ENCODE assay signal across 8 cellular contexts in the genomic region with DNA sequence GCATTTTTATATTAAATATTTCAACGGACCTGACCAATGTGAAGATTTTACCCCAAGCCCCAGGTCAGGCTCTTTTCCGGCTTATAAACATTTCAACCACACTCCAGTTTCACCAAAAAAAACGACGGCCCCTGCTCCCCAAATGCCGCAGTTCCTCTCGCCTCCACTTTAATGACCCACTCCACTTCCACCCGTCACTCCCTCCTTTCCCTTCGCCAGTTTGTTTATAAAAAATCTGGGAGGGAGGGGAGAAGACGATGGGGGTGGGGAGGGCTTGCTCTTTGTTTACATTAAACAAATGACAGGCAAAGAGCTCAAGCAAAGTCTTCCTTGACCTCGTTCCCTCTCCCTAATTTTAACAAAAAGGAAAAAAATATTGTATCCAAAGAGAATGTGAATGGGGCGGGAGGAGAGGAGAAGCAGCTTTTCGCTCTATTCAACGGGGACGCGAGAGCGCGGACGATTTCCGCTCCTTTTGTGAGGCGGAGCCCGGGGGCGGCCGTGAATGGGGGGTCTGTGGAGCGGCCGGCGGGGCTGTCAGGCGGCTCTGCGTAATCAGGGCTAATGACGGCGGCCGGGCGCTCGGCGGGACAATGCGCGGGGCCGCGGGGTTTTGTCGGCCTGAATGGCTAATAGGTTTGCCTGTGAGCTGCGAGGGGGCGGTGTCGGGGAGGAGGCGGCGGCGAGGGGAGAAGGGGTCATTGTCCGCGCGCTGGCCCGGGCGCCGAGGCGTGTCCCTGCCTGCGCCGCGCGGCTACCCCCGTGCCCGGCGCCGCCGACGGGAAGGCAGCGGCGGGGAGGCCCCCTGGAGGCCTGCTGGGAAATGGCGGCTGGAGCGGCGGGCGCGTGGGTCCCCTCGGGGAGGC. TPM values are rescaled to one million over a fixed set of nuclear protein-coding genes. Genes with fewer than 3 reads are reported as not detected.
DNase-seq lines count a peak whose midpoint lies in the region; ATAC-seq and FAIRE-seq lines count a peak whose summit lies in the region.

No MANE protein-coding gene starts in this region.

- no peak overlapping the region for H3K27ac Mint-ChIP-seq in naive thymus-derived CD4-positive, alpha-beta T cell

- H3K9me3 Mint-ChIP-seq in naive thymus-derived CD4-positive, alpha-beta T cell: peaks cover 0 to 23% (median 5%) of the 10 kb centered on the region in 11 donors

- no peak for ATAC-seq in naive thymus-derived CD4-positive, alpha-beta T cell

- peak; percentile 75 for DNase-seq in COR-L47 (lab: John Stamatoyannopoulos, UW)
- peak; percentile 40 to 80 for DNase-seq in HAP-1 (ENCODE audit: low spot score in 2 of 2)
- DNase-seq in NCI-H526 (lab: John Stamatoyannopoulos, UW): peak; percentile 21 to 83
- peak; percentile 32 for DNase-seq in dermis blood vessel endothelial cell
- peak in 1 of 9 donors; percentile 35 for DNase-seq in naive thymus-derived CD4-positive, alpha-beta T cell
- no peak for DNase-seq in SJCRH30
- no peak for DNase-seq in SKM-1 treated with dmso at 0.1 percent for 144 hours (lab: John Stamatoyannopoulos, UW; ENCODE audit: unreplicated experiment)
- no peak for DNase-seq in GM19239 (ENCODE audit: insufficient read length, low spot score)

- POLR2A ChIA-PET in naive thymus-derived CD4-positive, alpha-beta T cell (lab: Charles Lee): no interaction called here

- H3K4me1 Mint-ChIP-seq in naive thymus-derived CD4-positive, alpha-beta T cell: peaks cover 6 to 43% (median 29%) of the 10 kb centered on the region in 7 donors

- no peak overlapping the region for H3K27ac ChIP-seq in naive thymus-derived CD4-positive, alpha-beta T cell (ENCODE audit: low read depth, low read length)
- H3K27ac ChIP-seq in SJCRH30: no peak overlapping the region

- FAIRE-seq in GM19239 (lab: Jason Lieb, UNC): no peak

- H3K4me3 ChIP-seq in HAP-1: peak overlapping the region; percentile 41
- H3K4me3 ChIP-seq in naive thymus-derived CD4-positive, alpha-beta T cell (ENCODE audit: low read length): no peak overlapping the region
- no peak overlapping the region for H3K4me3 ChIP-seq in SJCRH30

- CTCF ChIA-PET in naive thymus-derived CD4-positive, alpha-beta T cell (lab: Charles Lee): no interaction called here

- H3K36me3 Mint-ChIP-seq in naive thymus-derived CD4-positive, alpha-beta T cell: peaks cover 0 to 10% (median 7%) of the 10 kb centered on the region in 5 donors

- peaks cover 66 to 80% (median 72%) of the 10 kb centered on the region in 5 donors for H3K27me3 Mint-ChIP-seq in naive thymus-derived CD4-positive, alpha-beta T cell

- H3K9me3 ChIP-seq in HAP-1 (no peaks in the 10 kb centered on the region), SJCRH30 (replicated peaks) (no peaks in the 10 kb centered on the region)
- H3K9me3 ChIP-seq in naive thymus-derived CD4-positive, alpha-beta T cell (ENCODE audit: control insufficient read depth in 2 of 3, low read length in 3 of 3): no peaks in the 10 kb centered on the region

- intact Hi-C loops in naive thymus-derived CD4-positive, alpha-beta T cell (cut with micrococcal nuclease): no loop called here

- H3K4me3 Mint-ChIP-seq in naive thymus-derived CD4-positive, alpha-beta T cell: peak overlapping the region in 9 of 10 donors; percentile 45 to 76 (median 56)

- H3K36me3 ChIP-seq in HAP-1 (replicated peaks): no peaks in the 10 kb centered on the region
- H3K36me3 ChIP-seq in naive thymus-derived CD4-positive, alpha-beta T cell (ENCODE audit: control insufficient read depth in 2 of 3, insufficient read depth in 3 of 3, low read length in 3 of 3): no peaks in the 10 kb centered on the region
- H3K36me3 ChIP-seq in SJCRH30: no peaks in the 10 kb centered on the region

- in situ Hi-C loops in HAP-1 (cut with MboI; ENCODE audit: low sequenced_read_pairs): no loop called here

- peaks cover 76% of the 10 kb centered on the region for H3K27me3 ChIP-seq in HAP-1 (ENCODE audit: low read depth)
- peaks cover 4 to 44% of the 10 kb centered on the region in 2 donors for H3K27me3 ChIP-seq in naive thymus-derived CD4-positive, alpha-beta T cell (ENCODE audit: control insufficient read depth in 2 of 2, insufficient read depth in 2 of 2, low read length in 2 of 2)
- H3K27me3 ChIP-seq in SJCRH30: no peaks in the 10 kb centered on the region

- no peaks in the 10 kb centered on the region for H3K4me1 ChIP-seq in HAP-1
- peaks cover 0 to 19% of the 10 kb centered on the region in 2 donors for H3K4me1 ChIP-seq in naive thymus-derived CD4-positive, alpha-beta T cell (ENCODE audit: control insufficient read depth in 2 of 2, insufficient read depth in 2 of 2, low read length in 2 of 2)
- no peaks in the 10 kb centered on the region for H3K4me1 ChIP-seq in SJCRH30

RNA-seq across cellular contexts. Expression of a gene that starts 5.7 kb away (rescaled TPM):
- total RNA-seq in dermis blood vessel endothelial cell: not detected in 2 replicates
- not detected for total RNA-seq in naive thymus-derived CD4-positive, alpha-beta T cell
- not detected for polyA plus RNA-seq in naive thymus-derived CD4-positive, alpha-beta T cell
- not detected in 2 replicates for total RNA-seq in SJCRH30 (2014; rRNA removed; shearing (Covaris generic))

RNA-seq across cellular contexts. Expression of a gene that starts 28.7 kb away (rescaled TPM):
- not detected in 2 replicates for total RNA-seq in dermis blood vessel endothelial cell
- not detected for total RNA-seq in naive thymus-derived CD4-positive, alpha-beta T cell
- not detected for polyA plus RNA-seq in naive thymus-derived CD4-positive, alpha-beta T cell
- total RNA-seq in SJCRH30 (2014; rRNA removed; shearing (Covaris generic)): 0.86 and 1.9 TPM in 2 replicates

Comparison
In these comparisons a context has a peak if more than half of its experiments do, and no peak if none do; other contexts are left out.
1. DNase-seq: peak in COR-L47 (single experiment), HAP-1 (2 of 2), NCI-H526 (2 of 2) and dermis blood vessel endothelial cell (single experiment); none in SJCRH30 (0 of 2), SKM-1 treated with dmso at 0.1 percent for 144 hours (single experiment) and GM19239 (single experiment).